ENCODE assay signal across 1 cellular context in genomic region chr2:227655454-227655853, GRCh38.
TF ChIP-seq lines count a peak whose summit lies in the region.

No MANE protein-coding gene starts in this region.

TF ChIP-seq in SK-N-SH, 30 proteins besides CTCF, POLR2A, EP300 and RAD21 (continued from another document):
- TF ChIP-seq USF1 (IDR thresholded peaks at IDR 0.05; ENCODE audit: borderline replicate concordance, low read depth) (no peak), MXI1 (IDR thresholded peaks at IDR 0.05; ENCODE audit: low read depth, low read length) (no peak), FOXM1 (IDR thresholded peaks at IDR 0.05; ENCODE audit: low read depth) (no peak), IRF3 (IDR thresholded peaks at IDR 0.05; ENCODE audit: low read depth, low read length) (no peak), CHD2 (IDR thresholded peaks at IDR 0.05; ENCODE audit: low read length, partially characterized antibody) (no peak), GATA2 (CRISPR knock-in tag; IDR thresholded peaks at IDR 0.05) (no peak), PBX3 (IDR thresholded peaks at IDR 0.05) (peak; percentile 21; the same call in 1 of the 2 replicates), POLR2AphosphoS5 (IDR thresholded peaks at IDR 0.05; ENCODE audit: low read depth, low read length) (no peak), SMC3 (IDR thresholded peaks at IDR 0.05; ENCODE audit: low read depth, low read length) (no peak), SIN3A (IDR thresholded peaks at IDR 0.05; ENCODE audit: borderline replicate concordance, low read depth, low read length) (no peak), TAF1 (IDR thresholded peaks at IDR 0.05; ENCODE audit: borderline replicate concordance, low read depth, low read length) (no peak), TCF12 (IDR thresholded peaks at IDR 0.05) (peak; percentile 37; the same call in 1 of the 2 replicates), ZBTB33 (IDR thresholded peaks at IDR 0.05; ENCODE audit: borderline replicate concordance, low read depth) (no peak), MAX (IDR thresholded peaks at IDR 0.05; ENCODE audit: low read depth) (no peak), GABPA (IDR thresholded peaks at IDR 0.05; ENCODE audit: low read depth) (no peak), NRF1 (IDR thresholded peaks at IDR 0.05; ENCODE audit: low read depth, low read length) (no peak), ELF1 (IDR thresholded peaks at IDR 0.05) (no peak), FOSL2 (IDR thresholded peaks at IDR 0.05; ENCODE audit: borderline replicate concordance, low read depth) (peak; percentile 93), TEAD4 (IDR thresholded peaks at IDR 0.05; ENCODE audit: borderline replicate concordance, insufficient read depth) (no peak), JUND (IDR thresholded peaks at IDR 0.05) (peak; percentile 77), NFIC (IDR thresholded peaks at IDR 0.05; ENCODE audit: borderline replicate concordance) (no peak)
